ENCODE assay signal across 7 cellular contexts in the genomic region with DNA sequence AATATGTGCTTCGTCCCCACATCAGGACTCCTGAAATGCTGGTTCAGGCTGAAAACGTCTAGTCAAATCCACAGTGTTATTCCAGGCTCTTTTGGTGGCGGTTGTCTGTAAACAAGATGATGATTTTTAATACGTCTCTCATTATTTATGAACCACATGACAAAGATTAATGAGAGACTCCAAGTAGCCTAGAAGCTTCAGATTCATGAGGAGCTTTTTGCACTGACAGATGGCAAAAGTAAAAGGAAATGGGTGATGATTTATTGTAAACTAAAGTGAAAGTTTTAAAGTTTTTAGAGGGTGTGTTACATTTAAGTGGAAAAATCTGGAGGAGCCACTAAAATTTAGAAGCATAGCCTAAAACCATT.
A peak's percentile ranks its signal among the peaks of the same experiment; 100 is the strongest.
DNase-seq lines count a peak whose midpoint lies in the region; ATAC-seq and TF ChIP-seq lines count a peak whose summit lies in the region.

No MANE protein-coding gene starts in this region.

- peak overlapping the region; percentile 2 for H3K4me3 ChIP-seq in hepatocyte

- CTCF ChIA-PET in WTC11 (lab: Charles Lee) = interaction anchor here (0.7 to 1.5 kb wide), 6 partner anchors 29 to 170 kb away, joined by 3 to 7 read pairs (median 3); no protein-coding TSS in a partner anchor

- 17% methylated on average over 4 of the region's 4 CpGs for WGBS in hepatocyte (ENCODE audit: low lambda C conversion rate, missing lambda C conversion rate)

- H3K27ac Mint-ChIP-seq in WTC11 = peak overlapping the region; percentile 86
- peak overlapping the region; percentile 94 for H3K27ac Mint-ChIP-seq in stimulated activated effector memory CD8-positive, alpha-beta T cell treated with anti-CD3 and anti-CD28 coated beads, Interleukin-12 subunit alpha, Interleukin-12 subunit beta, amount 100 ng/mL, for 72 hours

- H4K20me1 ChIP-seq in hepatocyte (ENCODE audit: insufficient read depth, poor library complexity, severe bottlenecking) = peaks cover 8% of the 10 kb centered on the region

- H3K4me1 ChIP-seq in hepatocyte (ENCODE audit: insufficient read depth) = peaks cover 15% of the 10 kb centered on the region

- peaks cover 62% of the 10 kb centered on the region for H3K4me1 Mint-ChIP-seq in WTC11
- peaks cover 45% of the 10 kb centered on the region for H3K4me1 Mint-ChIP-seq in stimulated activated effector memory CD8-positive, alpha-beta T cell treated with anti-CD3 and anti-CD28 coated beads, Interleukin-12 subunit alpha, Interleukin-12 subunit beta, amount 100 ng/mL, for 72 hours

- H3K27me3 Mint-ChIP-seq in WTC11 (ENCODE audit: low read depth) = no peaks in the 10 kb centered on the region

- peak overlapping the region; percentile 70 for H3K4me2 ChIP-seq in hepatocyte

- TF ChIP-seq CTCF in WTC11 (IDR thresholded peaks at IDR 0.05) (no peak), hepatocyte (IDR thresholded peaks at IDR 0.05; ENCODE audit: poor library complexity) (no peak)

- H3K9me2 ChIP-seq in hepatocyte (replicated peaks; ENCODE audit: insufficient read depth) = no peaks in the 10 kb centered on the region

- H3K4me3 Mint-ChIP-seq in WTC11 = peak overlapping the region; percentile 50; the same call in 1 of the 2 replicates
- peak overlapping the region; percentile 73 for H3K4me3 Mint-ChIP-seq in stimulated activated effector memory CD8-positive, alpha-beta T cell treated with anti-CD3 and anti-CD28 coated beads, Interleukin-12 subunit alpha, Interleukin-12 subunit beta, amount 100 ng/mL, for 72 hours

- H2AFZ ChIP-seq in hepatocyte = peak overlapping the region; percentile 7

- H3K27me3 ChIP-seq in hepatocyte = no peaks in the 10 kb centered on the region

- no peaks in the 10 kb centered on the region for H3K9me3 ChIP-seq in hepatocyte (ENCODE audit: low read depth)

- POLR2A ChIA-PET in WTC11 (lab: Charles Lee) = no interaction called here

- H3K36me3 ChIP-seq in hepatocyte (replicated peaks; ENCODE audit: insufficient read depth, low read depth) = no peaks in the 10 kb centered on the region

- ATAC-seq in HG02798 (IDR thresholded peaks at IDR 0.05; ENCODE audit: poor library complexity, unreplicated experiment) (peak; percentile 1), WTC11 (no peak), GM21526 (IDR thresholded peaks at IDR 0.05; ENCODE audit: low FRiP score, unreplicated experiment) (no peak)
- no peak for ATAC-seq in stimulated activated effector memory CD8-positive, alpha-beta T cell treated with anti-CD3 and anti-CD28 coated beads, Interleukin-12 subunit alpha, Interleukin-12 subunit beta, amount 100 ng/mL, for 72 hours

- peaks cover 40% of the 10 kb centered on the region for H3K79me2 ChIP-seq in hepatocyte

- DNase-seq in WTC11 (ENCODE audit: low spot score) (no peak), hepatocyte (ENCODE audit: low spot score) (no peak), hepatic stellate cell (ENCODE audit: low spot score) (no peak), inferior parietal cortex (ENCODE audit: extremely low spot score) (no peak)
- DNase-seq in stimulated activated effector memory CD8-positive, alpha-beta T cell treated with anti-CD3 and anti-CD28 coated beads, Interleukin-12 subunit alpha, Interleukin-12 subunit beta, amount 100 ng/mL, for 72 hours (ENCODE audit: low spot score in 2 of 2) = no peak

- H3K27ac ChIP-seq in hepatocyte = peak overlapping the region; percentile 67

- H3K36me3 Mint-ChIP-seq in WTC11 = peaks cover 17% of the 10 kb centered on the region
- H3K36me3 Mint-ChIP-seq in stimulated activated effector memory CD8-positive, alpha-beta T cell treated with anti-CD3 and anti-CD28 coated beads, Interleukin-12 subunit alpha, Interleukin-12 subunit beta, amount 100 ng/mL, for 72 hours = no peaks in the 10 kb centered on the region

- H3K9me3 Mint-ChIP-seq in WTC11 = peaks cover 16% of the 10 kb centered on the region
- no peaks in the 10 kb centered on the region for H3K9me3 Mint-ChIP-seq in stimulated activated effector memory CD8-positive, alpha-beta T cell treated with anti-CD3 and anti-CD28 coated beads, Interleukin-12 subunit alpha, Interleukin-12 subunit beta, amount 100 ng/mL, for 72 hours

TF ChIP-seq in WTC11, 78 proteins besides CTCF, POLR2A, EP300 and RAD21:
- TF ChIP-seq, protein P1, sequence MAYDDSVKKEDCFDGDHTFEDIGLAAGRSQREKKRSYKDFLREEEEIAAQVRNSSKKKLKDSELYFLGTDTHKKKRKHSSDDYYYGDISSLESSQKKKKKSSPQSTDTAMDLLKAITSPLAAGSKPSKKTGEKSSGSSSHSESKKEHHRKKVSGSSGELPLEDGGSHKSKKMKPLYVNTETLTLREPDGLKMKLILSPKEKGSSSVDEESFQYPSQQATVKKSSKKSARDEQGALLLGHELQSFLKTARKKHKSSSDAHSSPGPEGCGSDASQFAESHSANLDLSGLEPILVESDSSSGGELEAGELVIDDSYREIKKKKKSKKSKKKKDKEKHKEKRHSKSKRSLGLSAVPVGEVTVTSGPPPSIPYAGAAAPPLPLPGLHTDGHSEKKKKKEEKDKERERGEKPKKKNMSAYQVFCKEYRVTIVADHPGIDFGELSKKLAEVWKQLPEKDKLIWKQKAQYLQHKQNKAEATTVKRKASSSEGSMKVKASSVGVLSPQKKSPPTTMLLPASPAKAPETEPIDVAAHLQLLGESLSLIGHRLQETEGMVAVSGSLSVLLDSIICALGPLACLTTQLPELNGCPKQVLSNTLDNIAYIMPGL (CRISPR knock-in tag; IDR thresholded peaks at IDR 0.05) = no peak
- TF ChIP-seq ZNF671 (CRISPR knock-in tag; IDR thresholded peaks at IDR 0.05) (no peak), ZNF317 (CRISPR knock-in tag; IDR thresholded peaks at IDR 0.05; ENCODE audit: borderline replicate concordance, low read depth) (no peak), EMX1 (CRISPR knock-in tag; IDR thresholded peaks at IDR 0.05) (no peak), ZNF121 (CRISPR knock-in tag; IDR thresholded peaks at IDR 0.05) (no peak), ZNF138 (CRISPR knock-in tag; conservative IDR thresholded peaks at IDR 0.05) (no peak), ZNF232 (CRISPR knock-in tag; IDR thresholded peaks at IDR 0.05) (no peak), SMAD3 (CRISPR knock-in tag; IDR thresholded peaks at IDR 0.05; ENCODE audit: borderline replicate concordance) (no peak)
- TF ChIP-seq, protein P2, sequence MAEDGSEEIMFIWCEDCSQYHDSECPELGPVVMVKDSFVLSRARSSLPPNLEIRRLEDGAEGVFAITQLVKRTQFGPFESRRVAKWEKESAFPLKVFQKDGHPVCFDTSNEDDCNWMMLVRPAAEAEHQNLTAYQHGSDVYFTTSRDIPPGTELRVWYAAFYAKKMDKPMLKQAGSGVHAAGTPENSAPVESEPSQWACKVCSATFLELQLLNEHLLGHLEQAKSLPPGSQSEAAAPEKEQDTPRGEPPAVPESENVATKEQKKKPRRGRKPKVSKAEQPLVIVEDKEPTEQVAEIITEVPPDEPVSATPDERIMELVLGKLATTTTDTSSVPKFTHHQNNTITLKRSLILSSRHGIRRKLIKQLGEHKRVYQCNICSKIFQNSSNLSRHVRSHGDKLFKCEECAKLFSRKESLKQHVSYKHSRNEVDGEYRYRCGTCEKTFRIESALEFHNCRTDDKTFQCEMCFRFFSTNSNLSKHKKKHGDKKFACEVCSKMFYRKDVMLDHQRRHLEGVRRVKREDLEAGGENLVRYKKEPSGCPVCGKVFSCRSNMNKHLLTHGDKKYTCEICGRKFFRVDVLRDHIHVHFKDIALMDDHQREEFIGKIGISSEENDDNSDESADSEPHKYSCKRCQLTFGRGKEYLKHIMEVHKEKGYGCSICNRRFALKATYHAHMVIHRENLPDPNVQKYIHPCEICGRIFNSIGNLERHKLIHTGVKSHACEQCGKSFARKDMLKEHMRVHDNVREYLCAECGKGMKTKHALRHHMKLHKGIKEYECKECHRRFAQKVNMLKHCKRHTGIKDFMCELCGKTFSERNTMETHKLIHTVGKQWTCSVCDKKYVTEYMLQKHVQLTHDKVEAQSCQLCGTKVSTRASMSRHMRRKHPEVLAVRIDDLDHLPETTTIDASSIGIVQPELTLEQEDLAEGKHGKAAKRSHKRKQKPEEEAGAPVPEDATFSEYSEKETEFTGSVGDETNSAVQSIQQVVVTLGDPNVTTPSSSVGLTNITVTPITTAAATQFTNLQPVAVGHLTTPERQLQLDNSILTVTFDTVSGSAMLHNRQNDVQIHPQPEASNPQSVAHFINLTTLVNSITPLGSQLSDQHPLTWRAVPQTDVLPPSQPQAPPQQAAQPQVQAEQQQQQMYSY (CRISPR knock-in tag; IDR thresholded peaks at IDR 0.05) = no peak
- TF ChIP-seq, protein P3, sequence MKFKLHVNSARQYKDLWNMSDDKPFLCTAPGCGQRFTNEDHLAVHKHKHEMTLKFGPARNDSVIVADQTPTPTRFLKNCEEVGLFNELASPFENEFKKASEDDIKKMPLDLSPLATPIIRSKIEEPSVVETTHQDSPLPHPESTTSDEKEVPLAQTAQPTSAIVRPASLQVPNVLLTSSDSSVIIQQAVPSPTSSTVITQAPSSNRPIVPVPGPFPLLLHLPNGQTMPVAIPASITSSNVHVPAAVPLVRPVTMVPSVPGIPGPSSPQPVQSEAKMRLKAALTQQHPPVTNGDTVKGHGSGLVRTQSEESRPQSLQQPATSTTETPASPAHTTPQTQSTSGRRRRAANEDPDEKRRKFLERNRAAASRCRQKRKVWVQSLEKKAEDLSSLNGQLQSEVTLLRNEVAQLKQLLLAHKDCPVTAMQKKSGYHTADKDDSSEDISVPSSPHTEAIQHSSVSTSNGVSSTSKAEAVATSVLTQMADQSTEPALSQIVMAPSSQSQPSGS (CRISPR knock-in tag; IDR thresholded peaks at IDR 0.05; ENCODE audit: borderline replicate concordance, low read depth) = no peak
TF ChIP-seq in WTC11: peak in this region for 0.
